16 cellular contexts compared by ENCODE assay signal in genomic region chr10:103155485-103156085, GRCh38. TPM values are rescaled to one million over a fixed set of nuclear protein-coding genes. Genes with fewer than 3 reads are reported as not detected.
DNase-seq lines count a peak whose midpoint lies in the region; ATAC-seq, FAIRE-seq and TF ChIP-seq lines count a peak whose summit lies in the region.
"Had no signal": no experiment of that assay in that cellular context is flagged by ENCODE, and none has a peak within 500 bp of the region (broad histone marks: within the 10 kb centered on the region; RNA-seq: fewer than 3 reads in every experiment).

No MANE protein-coding gene starts in this region.

- H3K36me3 ChIP-seq in endothelial cell of umbilical vein (ENCODE audit: control insufficient read depth in 2 of 2, extremely low read depth in 1 of 2, insufficient read depth in 2 of 2, low read length in 2 of 2), result no peaks in the 10 kb centered on the region
- peaks cover 0 to 28% (median 16%) of the 10 kb centered on the region in 4 donors for H3K36me3 ChIP-seq in stomach

- no peak overlapping the region for H2AFZ ChIP-seq in endothelial cell of umbilical vein (ENCODE audit: low read depth, low read length)
- H2AFZ ChIP-seq: parathyroid adenoma had no signal

- WGBS in stomach, 5 donors, result 44 to 59% (median 53%) methylated on average over 4 of the region's 4 CpGs

- no peaks in the 10 kb centered on the region for H4K20me1 ChIP-seq in endothelial cell of umbilical vein (replicated peaks; ENCODE audit: control insufficient read depth, extremely low read depth, insufficient read depth, low read length)

- H3K9me3 ChIP-seq in endothelial cell of umbilical vein (replicated peaks; ENCODE audit: control insufficient read depth, insufficient read depth, low read length) (no peaks in the 10 kb centered on the region), stomach (no peaks in the 10 kb centered on the region)

- no peaks in the 10 kb centered on the region for H3K9me1 ChIP-seq in endothelial cell of umbilical vein (replicated peaks; ENCODE audit: control insufficient read depth, extremely low read depth, insufficient read depth, low read length)

- H3K4me2 ChIP-seq in endothelial cell of umbilical vein (ENCODE audit: insufficient read depth, low read length), result peak overlapping the region; percentile 91

- H3K9ac ChIP-seq in endothelial cell of umbilical vein (replicated peaks; ENCODE audit: extremely low read depth, insufficient read depth, low read length), result no peak overlapping the region
- H3K9ac ChIP-seq: parathyroid adenoma had no signal

- CTCF ChIA-PET in endothelial cell of umbilical vein (lab: Charles Lee), result interaction anchor here (1.1 to 4.1 kb wide), 15 partner anchors 11 to 238 kb away, joined by 3 to 55 read pairs (median 6); partner anchors contain the start of genes CNNM2 and NT5C2

- TF ChIP-seq POLR2A in endothelial cell of umbilical vein (IDR thresholded peaks at IDR 0.05; ENCODE audit: low read depth, low read length) (no peak), stomach (IDR thresholded peaks at IDR 0.05) (no peak)

- peaks cover 30% of the 10 kb centered on the region for H3K79me2 ChIP-seq in endothelial cell of umbilical vein (ENCODE audit: control insufficient read depth, insufficient read depth, low read length)

- H3K27me3 ChIP-seq in endothelial cell of umbilical vein (ENCODE audit: control insufficient read depth in 2 of 2, insufficient read depth in 2 of 2, low read length in 2 of 2) (no peaks in the 10 kb centered on the region), stomach (no peaks in the 10 kb centered on the region)

- POLR2A ChIA-PET in endothelial cell of umbilical vein (lab: Charles Lee), result interaction anchor here (1.1 to 1.3 kb wide), 2 partner anchors 37 to 76 kb away, joined by 6 to 19 read pairs; partner anchors contain the start of gene NT5C2

- no peak for TF ChIP-seq EP300 in stomach (IDR thresholded peaks at IDR 0.05)

- no peak for FAIRE-seq in endothelial cell of umbilical vein (lab: Jason Lieb, UNC)
- FAIRE-seq: HTR-8/SVneo, TTC549 had no signal

- BruUV-seq in endothelial cell of umbilical vein (replicated peaks; lab: Mats Ljungman, UMichigan), result no TSS peak

- ATAC-seq in HG03354 (IDR thresholded peaks at IDR 0.05; ENCODE audit: poor library complexity, severe bottlenecking, unreplicated experiment) (no peak), HG03108 (IDR thresholded peaks at IDR 0.05; ENCODE audit: unreplicated experiment) (no peak)

- dilution Hi-C loops in endothelial cell of umbilical vein (cut with MboI; ENCODE audit: extremely low pct_ligation_motif_present, low sequenced_read_pairs), result no loop called here

- H3K4me1 ChIP-seq in endothelial cell of umbilical vein (ENCODE audit: control insufficient read depth, extremely low read depth, insufficient read depth, low read length) (peaks cover 39% of the 10 kb centered on the region), stomach (peaks cover 29 to 63% (median 42%) of the 10 kb centered on the region in 4 donors)

- TF ChIP-seq CTCF in endothelial cell of umbilical vein (IDR thresholded peaks at IDR 0.05; ENCODE audit: extremely low read depth in 1 of 2, insufficient read depth in 1 of 2, low read depth in 1 of 2, low read length in 2 of 2), result no peak
- no peak for TF ChIP-seq CTCF in stomach (IDR thresholded peaks at IDR 0.05)

- H3K4me3 ChIP-seq in endothelial cell of umbilical vein (replicated peaks in 1 of 3; ENCODE audit: insufficient read depth in 1 of 3, low read depth in 1 of 3, low read length in 3 of 3) (no peak overlapping the region), stomach (no peak overlapping the region)

- intact Hi-C loops in endothelial cell of umbilical vein (cut with micrococcal nuclease) (loop anchor here (1.0 to 2.0 kb wide), 3 partner anchors 16 to 76 kb away; partner anchors contain the start of gene NT5C2), stomach (cut with DNase I; ENCODE audit: low total_unique reads) (no loop called here)

- peak overlapping the region; percentile 91 for H3K27ac ChIP-seq in endothelial cell of umbilical vein (ENCODE audit: insufficient read depth, low read depth, low read length)
- peak overlapping the region in 1 of 5 donors; percentile 76 for H3K27ac ChIP-seq in stomach

- DNase-seq in DMS53 treated with DMSO at 0.1 percent for 48 hours (lab: John Stamatoyannopoulos, UW; ENCODE audit: unreplicated experiment) (peak; percentile 18), M059J (ENCODE audit: low read depth) (peak; percentile 7), endothelial cell of umbilical vein (ENCODE audit: low read depth, low spot score) (no peak), renal cortical epithelial cell (ENCODE audit: low read depth) (peak; percentile 11), stomach (no peak)
- DNase-seq: activated CD8-positive, alpha-beta memory T cell treated with anti-CD3 and anti-CD28 coated beads for 24 hours; activated gamma-delta T cell; CD4-positive, alpha-beta T cell; effector memory CD4-positive, alpha-beta T cell; NCI-H2171; NK-92 treated with Interleukin-12 subunit alpha and Interleukin-12 subunit beta, amount 100 ng/mL, for 24 hours had no signal

TF ChIP-seq in endothelial cell of umbilical vein, 7 proteins besides CTCF, POLR2A, EP300 and RAD21:
- TF ChIP-seq FOS (IDR thresholded peaks at IDR 0.05; ENCODE audit: borderline replicate concordance, insufficient read depth, low read length) (no peak), POLR2AphosphoS5 (IDR thresholded peaks at IDR 0.05; ENCODE audit: insufficient read depth, low read depth, low read length) (no peak)
TF ChIP-seq in endothelial cell of umbilical vein: peak in this region for 0.

RNA-seq across cellular contexts. Expression of gene NT5C2, which starts 37.5 kb away (rescaled TPM):
- 43.8 and 71.4 TPM in 2 replicates for total RNA-seq in M059J (2014; rRNA removed; shearing (Covaris generic))
- total RNA-seq in endothelial cell of umbilical vein (59.0 and 69.9 TPM in 2 replicates), renal cortical epithelial cell (120 and 137 TPM in 2 replicates), stomach (100 to 1,000 TPM in 1 of 5 donors, 10 to 100 TPM in 4; 20.0 to 176 (median 87.5) TPM)
- polyA plus RNA-seq in endothelial cell of umbilical vein (42.6 and 47.2 TPM in 2 replicates), stomach (10 to 100 TPM; 21.8 to 37.9 (median 33.3) TPM)
- 40.2 and 40.4 TPM in 2 replicates for polyA plus RNA-seq in endothelial cell of umbilical vein (2011; cell fraction: cytosol; rRNA removed)
- polyA plus RNA-seq in endothelial cell of umbilical vein (2011; cell fraction: nucleus; rRNA removed), result 70.3 and 81.9 TPM in 2 replicates
- 47.9 and 58.7 TPM in 2 replicates for polyA plus RNA-seq in endothelial cell of umbilical vein (2012)
- 65.4 and 70.5 TPM in 2 replicates for polyA minus RNA-seq in endothelial cell of umbilical vein
- polyA minus RNA-seq in endothelial cell of umbilical vein (2011; cell fraction: cytosol; rRNA and poly(A)+ RNA removed), result 30.5 TPM
- polyA minus RNA-seq in endothelial cell of umbilical vein (2011; cell fraction: nucleus; rRNA and poly(A)+ RNA removed), result 68.6 and 107 TPM in 2 replicates

Comparison
In these comparisons a context has a peak if more than half of its experiments do, and no peak if none do; other contexts are left out.
1. DNase-seq: peak in DMS53 treated with DMSO at 0.1 percent for 48 hours (single experiment), M059J (single experiment) and renal cortical epithelial cell (single experiment); none in endothelial cell of umbilical vein (single experiment) and stomach (single experiment).